Comparison of ENCODE assay signal across 14 cellular contexts in the genomic region with DNA sequence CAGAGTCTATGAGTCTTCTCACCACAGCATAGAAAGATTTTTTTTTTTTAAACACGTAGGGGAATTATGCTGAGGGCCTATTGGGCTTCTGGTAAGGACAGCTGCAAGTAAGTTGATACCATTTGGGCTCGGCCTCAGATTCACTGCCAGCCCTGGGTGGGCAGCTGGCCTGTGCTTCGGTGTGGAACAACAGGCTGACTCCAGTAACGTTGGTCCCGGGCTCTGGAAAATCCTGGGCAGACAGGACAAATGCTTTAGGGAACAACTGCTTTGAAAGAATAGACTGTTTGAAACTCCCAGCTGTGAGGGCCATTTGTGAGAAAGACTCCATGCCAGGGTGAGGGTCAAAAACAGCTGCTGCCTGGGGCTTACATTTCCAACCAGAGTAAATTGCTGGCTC.
DNase-seq lines count a peak whose midpoint lies in the region; ATAC-seq and TF ChIP-seq lines count a peak whose summit lies in the region.
"Had no signal": no experiment of that assay in that cellular context is flagged by ENCODE, and none has a peak within 500 bp of the region (broad histone marks: within the 10 kb centered on the region; RNA-seq: fewer than 3 reads in every experiment).

No MANE protein-coding gene starts in this region.

- CTCF ChIA-PET in RWPE1 (lab: Yijun Ruan, JAX), result no interaction called here

- POLR2A ChIA-PET in RWPE1 (lab: Yijun Ruan, JAX; ENCODE audit: low non-redundant PET), result no interaction called here

- intact Hi-C loops in gastrocnemius medialis (cut with DNase I; ENCODE audit: low total_unique reads), result no loop called here

- TF ChIP-seq POLR2A in gastrocnemius medialis (IDR thresholded peaks at IDR 0.05), result no peak
- no peak for TF ChIP-seq POLR2A in suprapubic skin (IDR thresholded peaks at IDR 0.05)

- TF ChIP-seq CTCF in astrocyte of the cerebellum (IDR thresholded peaks at IDR 0.05; ENCODE audit: low read depth, low read length, missing control alignments) (no peak), right atrium auricular region (IDR thresholded peaks at IDR 0.05) (no peak), gastrocnemius medialis (IDR thresholded peaks at IDR 0.05 in 4 of 5, conservative IDR thresholded peaks at IDR 0.05 in 1 of 5) (no peak), RWPE1 (conservative IDR thresholded peaks at IDR 0.05; ENCODE audit: low read depth) (no peak), suprapubic skin (IDR thresholded peaks at IDR 0.05) (no peak)

- H3K36me3 ChIP-seq in right atrium auricular region, result no peaks in the 10 kb centered on the region
- H3K36me3 ChIP-seq in gastrocnemius medialis, result no peaks in the 10 kb centered on the region
- no peaks in the 10 kb centered on the region for H3K36me3 ChIP-seq in suprapubic skin
- H3K36me3 ChIP-seq: stomach had no signal

- H3K27me3 ChIP-seq in right atrium auricular region (no peaks in the 10 kb centered on the region), gastrocnemius medialis (no peaks in the 10 kb centered on the region), suprapubic skin (no peaks in the 10 kb centered on the region)
- H3K27me3 ChIP-seq: stomach had no signal

- DNase-seq in NCI-H1092 (lab: John Stamatoyannopoulos, UW), result peak; percentile 93
- DNase-seq in astrocyte of the cerebellum (ENCODE audit: low read depth), result peak; percentile 75
- no peak for DNase-seq in right atrium auricular region (ENCODE audit: low spot score)
- peak; percentile 77 to 91 for DNase-seq in gastrocnemius medialis
- DNase-seq in NCI-H226, result no peak
- no peak for DNase-seq in RWPE1 (ENCODE audit: low spot score)
- no peak for DNase-seq in suprapubic skin (ENCODE audit: low spot score in 2 of 2)
- DNase-seq: amniotic stem cell; effector CD8-positive, alpha-beta T cell; NCI-H446 treated with DMSO at 0.1 percent for 48 hours; stomach had no signal

- H3K4me1 ChIP-seq in right atrium auricular region, result peaks cover 0 to 7% of the 10 kb centered on the region in 2 donors
- H3K4me1 ChIP-seq in gastrocnemius medialis, result peaks cover 24 to 29% of the 10 kb centered on the region in 2 donors
- peaks cover 25% of the 10 kb centered on the region for H3K4me1 ChIP-seq in suprapubic skin
- H3K4me1 ChIP-seq: parathyroid adenoma, stomach had no signal

- peak overlapping the region; percentile 58 to 65 for H3K27ac ChIP-seq in right atrium auricular region
- peak overlapping the region; percentile 75 to 84 (median 82) for H3K27ac ChIP-seq in gastrocnemius medialis
- no peak overlapping the region for H3K27ac ChIP-seq in RWPE1
- no peak overlapping the region for H3K27ac ChIP-seq in suprapubic skin
- H3K27ac ChIP-seq: C4-2B, parathyroid adenoma, stomach had no signal

- ATAC-seq in gastrocnemius medialis (peak; percentile 98), GM21528 (IDR thresholded peaks at IDR 0.05; ENCODE audit: low FRiP score, unreplicated experiment) (no peak)

- H3K9me3 ChIP-seq in right atrium auricular region (no peaks in the 10 kb centered on the region), gastrocnemius medialis (no peaks in the 10 kb centered on the region), suprapubic skin (no peaks in the 10 kb centered on the region)
- H3K9me3 ChIP-seq: stomach had no signal

- in situ Hi-C loops in astrocyte of the cerebellum (cut with HindIII; ENCODE audit: low sequenced_read_pairs) (no loop called here), gastrocnemius medialis (cut with MboI; ENCODE audit: low sequenced_read_pairs in 4 of 4) (no loop called here)

- no peak for TF ChIP-seq EP300 in suprapubic skin (IDR thresholded peaks at IDR 0.05)

- H3K4me3 ChIP-seq in astrocyte of the cerebellum (ENCODE audit: low read depth, low read length), result no peak overlapping the region
- H3K4me3 ChIP-seq in right atrium auricular region, result no peak overlapping the region
- H3K4me3 ChIP-seq in gastrocnemius medialis, result peak overlapping the region in 1 of 4 donors; percentile 8
- H3K4me3 ChIP-seq in suprapubic skin, result no peak overlapping the region
- H3K4me3 ChIP-seq: stomach had no signal

- WGBS in suprapubic skin, result 31% methylated on average over 4 of the region's 5 CpGs

Comparison
In these comparisons a context has a peak if more than half of its experiments do, and no peak if none do; other contexts are left out.
1. DNase-seq: peak in NCI-H1092 (single experiment), astrocyte of the cerebellum (single experiment) and gastrocnemius medialis (2 of 2); none in right atrium auricular region (single experiment), NCI-H226 (single experiment), RWPE1 (single experiment) and suprapubic skin (0 of 2).
2. H3K27ac ChIP-seq: peak in right atrium auricular region (2 of 2) and gastrocnemius medialis (4 of 4); none in RWPE1 (single experiment) and suprapubic skin (single experiment).